ENCODE assay signal across 16 cellular contexts in the genomic region with DNA sequence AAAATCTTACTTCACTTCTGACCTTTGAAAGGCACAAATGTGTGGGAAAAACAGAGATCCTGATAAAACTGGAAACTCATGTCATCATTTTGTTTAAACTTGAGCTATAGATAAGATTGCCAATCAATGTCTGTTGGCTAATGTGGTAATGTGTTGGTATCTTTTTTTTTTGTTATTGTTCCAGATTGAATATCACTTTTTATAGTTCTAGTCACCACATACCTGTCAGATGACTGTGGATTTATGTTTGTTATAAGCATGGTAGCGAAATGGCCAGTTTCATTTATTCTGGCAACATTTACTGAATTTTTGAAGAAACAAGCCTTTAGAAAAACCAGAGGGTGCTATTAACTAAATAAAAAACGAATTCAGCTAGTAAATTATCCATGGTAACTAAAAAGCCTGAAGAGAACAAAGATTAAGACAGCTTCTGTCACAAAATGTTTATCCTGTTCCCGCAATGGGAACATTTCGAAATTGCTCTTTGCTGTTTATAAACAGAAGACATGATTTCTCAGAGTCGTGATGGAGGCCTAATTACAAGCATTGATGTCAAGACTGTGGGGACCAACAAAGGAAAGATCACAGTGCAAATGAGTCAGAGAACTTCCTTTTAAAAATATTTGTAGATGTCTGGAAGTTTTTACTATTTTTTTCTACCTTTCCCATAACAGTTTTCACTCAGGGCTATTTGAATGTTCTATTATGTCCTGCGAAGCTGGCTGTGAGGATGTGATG.
DNase-seq lines count a peak whose midpoint lies in the region; ATAC-seq and TF ChIP-seq lines count a peak whose summit lies in the region.
"Had no signal": no experiment of that assay in that cellular context is flagged by ENCODE, and none has a peak within 500 bp of the region (broad histone marks: within the 10 kb centered on the region; RNA-seq: fewer than 3 reads in every experiment).

No MANE protein-coding gene starts in this region.

- no peaks in the 10 kb centered on the region for H3K36me3 ChIP-seq in adipocyte (ENCODE audit: control insufficient read depth, insufficient read depth, low read length, severe bottlenecking)
- H3K36me3 ChIP-seq: BLaER1 treated with 17β-estradiol and CSF1 and Interleukin-3, amounts not matched to agents 10 nM and 100 nM; cardiac muscle cell; gastrocnemius medialis had no signal

- H3K27me3 ChIP-seq in adipocyte (replicated peaks; ENCODE audit: control insufficient read depth, insufficient read depth, low read length): no peaks in the 10 kb centered on the region
- H3K27me3 ChIP-seq: BLaER1 treated with 17β-estradiol and CSF1 and Interleukin-3, amounts not matched to agents 10 nM and 100 nM; cardiac muscle cell; gastrocnemius medialis had no signal

- no peak for ATAC-seq in HG03521 (IDR thresholded peaks at IDR 0.05; ENCODE audit: unreplicated experiment)
- ATAC-seq: activated CD4-positive, CD25-positive, alpha-beta regulatory T cell treated with anti-CD3 and anti-CD28 coated beads, Interleukin-2, amount 50 U/mL, for 24 hours had no signal

- DNase-seq in AG09309 (ENCODE audit: low read depth) (peak; percentile 76), adipocyte (ENCODE audit: low read depth) (peak; percentile 78), foreskin fibroblast (peak; percentile 73 to 77), retinal pigment epithelial cell (ENCODE audit: low read depth) (peak; percentile 40), cerebellar cortex (ENCODE audit: low spot score) (no peak), SW480 (ENCODE audit: low spot score) (no peak)
- DNase-seq in central memory CD4-positive, alpha-beta T cell: no peak
- DNase-seq: activated T-cell treated with anti-CD3 and anti-CD28 coated beads, Interleukin-2, amount 50 U/mL, for 48 hours; gastrocnemius medialis; NCI-H1105; NCI-H524 treated with DMSO at 0.1 percent for 48 hours; trophoblast cell had no signal

- TF ChIP-seq CTCF in AG09309 (IDR thresholded peaks at IDR 0.05; ENCODE audit: control insufficient read depth, insufficient read depth, low read depth, low read length, missing control alignments) (no peak), foreskin fibroblast (IDR thresholded peaks at IDR 0.05; ENCODE audit: low read depth, low read length) (no peak), retinal pigment epithelial cell (conservative IDR thresholded peaks at IDR 0.05; ENCODE audit: low read depth, low read length) (no peak)

- H3K9ac ChIP-seq in adipocyte (ENCODE audit: low read length): no peak overlapping the region
- H3K9ac ChIP-seq: BLaER1 treated with 17β-estradiol and CSF1 and Interleukin-3, amounts not matched to agents 10 nM and 100 nM had no signal

- H3K9me3 ChIP-seq in adipocyte (ENCODE audit: control insufficient read depth, low read length): no peaks in the 10 kb centered on the region
- H3K9me3 ChIP-seq: BLaER1 treated with 17β-estradiol and CSF1 and Interleukin-3, amounts not matched to agents 10 nM and 100 nM; gastrocnemius medialis had no signal

- no peak overlapping the region for H3K4me3 ChIP-seq in AG09309 (ENCODE audit: control insufficient read depth, low read depth, low read length)
- H3K4me3 ChIP-seq in adipocyte (ENCODE audit: low read length): no peak overlapping the region
- H3K4me3 ChIP-seq in foreskin fibroblast (ENCODE audit: low read depth in 1 of 2, low read length in 2 of 2): no peak overlapping the region
- no peak overlapping the region for H3K4me3 ChIP-seq in retinal pigment epithelial cell (ENCODE audit: low read length)
- H3K4me3 ChIP-seq: BLaER1 treated with 17β-estradiol and CSF1 and Interleukin-3, amounts not matched to agents 10 nM and 100 nM; cardiac muscle cell; gastrocnemius medialis had no signal

- H3K4me1 ChIP-seq in adipocyte (ENCODE audit: control insufficient read depth, insufficient read depth, low read length): peaks cover 12% of the 10 kb centered on the region
- H3K4me1 ChIP-seq: gastrocnemius medialis had no signal

Comparison
In these comparisons a context has a peak if more than half of its experiments do, and no peak if none do; other contexts are left out.
1. DNase-seq: peak in AG09309 (single experiment), adipocyte (single experiment), foreskin fibroblast (2 of 2) and retinal pigment epithelial cell (single experiment); none in central memory CD4-positive, alpha-beta T cell (single experiment), cerebellar cortex (single experiment) and SW480 (single experiment).